Comparison of ENCODE assay signal across 11 cellular contexts in genomic region chr2:218166791-218167190, GRCh38. TPM values are rescaled to one million over a fixed set of nuclear protein-coding genes. Genes with fewer than 3 reads are reported as not detected.
DNase-seq lines count a peak whose midpoint lies in the region; ATAC-seq and TF ChIP-seq lines count a peak whose summit lies in the region.
"Had no signal": no experiment of that assay in that cellular context is flagged by ENCODE, and none has a peak within 500 bp of the region (broad histone marks: within the 10 kb centered on the region; RNA-seq: fewer than 3 reads in every experiment).

Gene CXCR1, minus strand, starts transcription at chr2:218166962. Its CDS starts 1,751 bp downstream, at chr2:218165211.

- H3K4me1 ChIP-seq in DOHH2 (ENCODE audit: control insufficient read depth, low read length) (peaks cover 18% of the 10 kb centered on the region), trophoblast cell (ENCODE audit: control insufficient read depth in 1 of 2, insufficient read depth in 2 of 2, low read length in 2 of 2) (peaks cover 2 to 3% of the 10 kb centered on the region in 2 experiments)
- H3K4me1 ChIP-seq: vagina had no signal

- no peaks in the 10 kb centered on the region for H3K9me3 Mint-ChIP-seq in naive thymus-derived CD8-positive, alpha-beta T cell

- H3K4me3 ChIP-seq in DOHH2 (ENCODE audit: low read length) (no peak within 1 kb of the TSS), trophoblast cell (ENCODE audit: low read depth, low read length) (no peak within 1 kb of the TSS)
- H3K4me3 ChIP-seq: sigmoid colon, vagina had no signal

- peak within 1 kb of the TSS in 9 of 10 donors; percentile 37 to 82 (median 71) for H3K4me3 Mint-ChIP-seq in naive thymus-derived CD8-positive, alpha-beta T cell

- peaks cover 11 to 36% (median 31%) of the 10 kb centered on the region in 4 donors for H3K4me1 Mint-ChIP-seq in naive thymus-derived CD8-positive, alpha-beta T cell

- WGBS in trophoblast cell (ENCODE audit: extremely low coverage, insufficient coverage, insufficient read length) = no CpG with 5 or more reads among the region's 3 CpGs

- H3K79me1 ChIP-seq in trophoblast cell (ENCODE audit: low read length) = no peaks in the 10 kb centered on the region

- H3K4ac ChIP-seq in trophoblast cell (ENCODE audit: low read depth, low read length) = no peak within 1 kb of the TSS

- H3K27me3 ChIP-seq in DOHH2 (ENCODE audit: control insufficient read depth, low read length) = peaks cover 20% of the 10 kb centered on the region
- H3K27me3 ChIP-seq in trophoblast cell (ENCODE audit: insufficient read depth, low read length) = no peaks in the 10 kb centered on the region
- H3K27me3 ChIP-seq: sigmoid colon, vagina had no signal

- POLR2A ChIA-PET in naive thymus-derived CD8-positive, alpha-beta T cell (lab: Charles Lee) = interaction anchor here (1.0 kb wide), 1 partner anchor 50 kb away, joined by 3 read pairs; the partner anchor contains the start of gene ARPC2

- H3K4me2 ChIP-seq in DOHH2 (ENCODE audit: low read length) (no peak within 1 kb of the TSS), trophoblast cell (ENCODE audit: low read length) (no peak within 1 kb of the TSS)

- no peak within 1 kb of the TSS for H2BK12ac ChIP-seq in trophoblast cell (ENCODE audit: low read length)

- no peaks in the 10 kb centered on the region for H3K9me2 ChIP-seq in DOHH2 (replicated peaks; ENCODE audit: control insufficient read depth, low read length)

- DNase-seq in SKM-1 treated with dmso at 0.1 percent for 144 hours (lab: John Stamatoyannopoulos, UW; ENCODE audit: unreplicated experiment) = peak; percentile 61
- DNase-seq in activated T-helper 1 cell treated with Interleukin-2 at 50 U/mL for 16 hours (ENCODE audit: low read depth) = peak; percentile 3
- DNase-seq in naive thymus-derived CD8-positive, alpha-beta T cell = peak in 9 of 10 donors; percentile 14 to 69 (median 33)
- no peak for DNase-seq in retina
- DNase-seq in NCI-H82 treated with DMSO at 0.1 percent for 48 hours (lab: John Stamatoyannopoulos, UW; ENCODE audit: unreplicated experiment) = no peak
- no peak for DNase-seq in trophoblast cell
- DNase-seq: kidney, sigmoid colon had no signal

- H2AFZ ChIP-seq in trophoblast cell (ENCODE audit: insufficient read depth, low read length, poor library complexity) = no peak within 1 kb of the TSS

- H3K27ac ChIP-seq in DOHH2 (ENCODE audit: low read depth, low read length) = no peak within 1 kb of the TSS
- no peak within 1 kb of the TSS for H3K27ac ChIP-seq in trophoblast cell (ENCODE audit: low read depth, low read length)
- H3K27ac ChIP-seq: sigmoid colon, vagina had no signal

- H3K9ac ChIP-seq in trophoblast cell (ENCODE audit: low read length) = no peak within 1 kb of the TSS

- H3K23ac ChIP-seq in trophoblast cell (ENCODE audit: low read length) = no peak within 1 kb of the TSS

- no peaks in the 10 kb centered on the region for H3K36me3 ChIP-seq in DOHH2 (ENCODE audit: control insufficient read depth, low read length)
- no peaks in the 10 kb centered on the region for H3K36me3 ChIP-seq in trophoblast cell (ENCODE audit: control insufficient read depth in 1 of 2, insufficient read depth in 2 of 2, low read length in 2 of 2)
- H3K36me3 ChIP-seq: sigmoid colon, vagina had no signal

- no peak within 1 kb of the TSS for H4K91ac ChIP-seq in trophoblast cell (ENCODE audit: low read depth, low read length)

- no peak within 1 kb of the TSS for H3K14ac ChIP-seq in trophoblast cell (ENCODE audit: low read length)

- TF ChIP-seq CTCF in DOHH2 (IDR thresholded peaks at IDR 0.05; ENCODE audit: low read depth, low read length, poor library complexity, severe bottlenecking) = peak; percentile 31

- H3K79me2 ChIP-seq in DOHH2 (ENCODE audit: control insufficient read depth, low read length) (no peaks in the 10 kb centered on the region), trophoblast cell (ENCODE audit: control insufficient read depth, insufficient read depth, low read length, poor library complexity) (no peaks in the 10 kb centered on the region)

- no peak within 1 kb of the TSS for H2AK5ac ChIP-seq in trophoblast cell (ENCODE audit: low read length)

- no peaks in the 10 kb centered on the region for H3K36me3 Mint-ChIP-seq in naive thymus-derived CD8-positive, alpha-beta T cell

- H3F3A ChIP-seq in DOHH2 (ENCODE audit: control insufficient read depth, insufficient read depth) = no peaks in the 10 kb centered on the region

- no peak within 1 kb of the TSS for H2BK5ac ChIP-seq in trophoblast cell (ENCODE audit: low read depth, low read length, poor library complexity)

- H3K9me3 ChIP-seq in DOHH2 (ENCODE audit: control insufficient read depth, insufficient read depth, low read length) = no peaks in the 10 kb centered on the region
- H3K9me3 ChIP-seq in trophoblast cell (ENCODE audit: insufficient read depth, low read depth, low read length) = peaks cover 3% of the 10 kb centered on the region
- H3K9me3 ChIP-seq: sigmoid colon, vagina had no signal

- H3K18ac ChIP-seq in trophoblast cell (ENCODE audit: low read length) = no peak within 1 kb of the TSS

- H3K27ac Mint-ChIP-seq in naive thymus-derived CD8-positive, alpha-beta T cell = peak within 1 kb of the TSS in 7 of 10 donors; percentile 8 to 72 (median 63)

- H4K8ac ChIP-seq in trophoblast cell (ENCODE audit: low read depth, low read length) = no peak within 1 kb of the TSS

- H4K20me1 ChIP-seq in DOHH2 (ENCODE audit: control insufficient read depth, insufficient read depth, low read depth, low read length) = no peaks in the 10 kb centered on the region

- no peak within 1 kb of the TSS for H4K12ac ChIP-seq in trophoblast cell (ENCODE audit: low read depth, low read length)

- peak; percentile 92 to 95 for ATAC-seq in naive thymus-derived CD8-positive, alpha-beta T cell
- ATAC-seq in GM21723 (IDR thresholded peaks at IDR 0.05; ENCODE audit: unreplicated experiment) = no peak

- no peak within 1 kb of the TSS for H2BK120ac ChIP-seq in trophoblast cell (ENCODE audit: insufficient read depth, low read length, poor library complexity)

- H3K27me3 Mint-ChIP-seq in naive thymus-derived CD8-positive, alpha-beta T cell = peaks cover 0 to 3% (median 0%) of the 10 kb centered on the region in 5 donors

RNA-seq across cellular contexts. Expression of gene CXCR1, which starts in this region (rescaled TPM):
- total RNA-seq in naive thymus-derived CD8-positive, alpha-beta T cell = not detected
- polyA plus RNA-seq in naive thymus-derived CD8-positive, alpha-beta T cell = under 1 TPM in 1 of 3 donors, not detected in 2; 0.39 TPM
- not detected in 2 replicates for polyA plus RNA-seq in trophoblast cell (2013)
- total RNA-seq: sigmoid colon had no signal

Comparison
In these comparisons a context has a peak if more than half of its experiments do, and no peak if none do; other contexts are left out.
1. Peak in DNase-seq and ATAC-seq in naive thymus-derived CD8-positive, alpha-beta T cell; RNA of the gene not detected or under 1 TPM.
2. DNase-seq: peak in SKM-1 treated with dmso at 0.1 percent for 144 hours (single experiment) and activated T-helper 1 cell treated with Interleukin-2 at 50 U/mL for 16 hours (single experiment); none in retina (single experiment), NCI-H82 treated with DMSO at 0.1 percent for 48 hours (single experiment) and trophoblast cell (0 of 2).